15 cellular contexts compared by ENCODE assay signal in the genomic region with DNA sequence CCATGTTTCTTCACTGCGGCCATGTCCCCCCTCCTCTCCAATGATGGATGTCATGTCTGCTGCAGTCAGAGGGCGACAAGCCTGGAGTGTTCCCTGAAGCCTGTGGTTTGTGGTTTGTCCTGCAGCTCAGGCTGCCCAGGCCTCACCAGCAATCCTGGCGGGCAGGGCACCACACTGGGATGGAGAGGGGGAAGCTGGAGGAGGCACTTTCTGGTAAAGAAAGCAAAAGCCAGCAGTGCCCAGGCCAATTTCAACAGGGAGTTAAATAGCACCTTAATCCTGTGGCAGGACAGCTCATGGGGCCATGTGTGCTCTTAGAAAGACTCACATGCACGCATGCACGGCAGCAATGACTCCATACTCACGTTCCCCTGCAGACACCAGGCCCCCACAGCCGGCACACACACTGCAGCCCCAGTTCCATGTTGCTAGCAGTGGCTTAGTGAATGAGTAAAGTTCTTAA.
A peak's percentile ranks its signal among the peaks of the same experiment; 100 is the strongest.
DNase-seq lines count a peak whose midpoint lies in the region; ATAC-seq and TF ChIP-seq lines count a peak whose summit lies in the region.
"Had no signal": no experiment of that assay in that cellular context is flagged by ENCODE, and none has a peak within 500 bp of the region (broad histone marks: within the 10 kb centered on the region; RNA-seq: fewer than 3 reads in every experiment).

No MANE protein-coding gene starts in this region.

- no peak overlapping the region for H3K9ac ChIP-seq in adipocyte (ENCODE audit: low read length)

- no peak for TF ChIP-seq EP300 in stomach (IDR thresholded peaks at IDR 0.05)

- H3K4me3 ChIP-seq in adipocyte (ENCODE audit: low read length) (no peak overlapping the region), stomach (no peak overlapping the region)

- peaks cover 33% of the 10 kb centered on the region for H3K4me1 ChIP-seq in adipocyte (ENCODE audit: control insufficient read depth, insufficient read depth, low read length)
- H3K4me1 ChIP-seq in stomach, result peaks cover 41 to 53% (median 47%) of the 10 kb centered on the region in 4 donors

- peak overlapping the region; percentile 54 to 79 (median 73) for H3K27ac ChIP-seq in stomach

- H3K27me3 ChIP-seq in adipocyte (replicated peaks; ENCODE audit: control insufficient read depth, insufficient read depth, low read length) (no peaks in the 10 kb centered on the region), stomach (no peaks in the 10 kb centered on the region)

- intact Hi-C loops in stomach (cut with DNase I; ENCODE audit: low total_unique reads), result no loop called here

- WGBS in stomach, 5 donors, result 76 to 87% (median 78%) methylated on average over 7 of the region's 7 CpGs

- H3K36me3 ChIP-seq in adipocyte (ENCODE audit: control insufficient read depth, insufficient read depth, low read length, severe bottlenecking) (peaks cover 78% of the 10 kb centered on the region), stomach (peaks cover 32 to 77% (median 59%) of the 10 kb centered on the region in 4 donors)

- peak; percentile 96 for DNase-seq in H4 (ENCODE audit: low spot score)
- peak; percentile 59 for DNase-seq in adipocyte (ENCODE audit: low read depth)
- peak; percentile 6 for DNase-seq in kidney tubule cell (ENCODE audit: low spot score)
- no peak for DNase-seq in stomach
- DNase-seq in hepatic stellate cell (ENCODE audit: low spot score), result no peak
- no peak for DNase-seq in SHP77 (lab: John Stamatoyannopoulos, UW)
- no peak for DNase-seq in NAMALWA (ENCODE audit: low spot score)
- DNase-seq: activated CD4-positive, CD25-positive, alpha-beta regulatory T cell treated with anti-CD3 and anti-CD28 coated beads, Interleukin-2, amount 50 U/mL, for 72 hours; DMS53; H9; NCI-H524; OCI-M1; stimulated activated naive CD8-positive, alpha-beta T cell treated with anti-CD3 and anti-CD28 coated beads, Interleukin-15, Interleukin-2, amounts not matched to agents 100 U/mL and 50 U/mL, for 24 hours; T-helper 1 cell had no signal

- ATAC-seq in HG02970 (IDR thresholded peaks at IDR 0.05; ENCODE audit: low FRiP score, unreplicated experiment), result no peak
- ATAC-seq: stimulated activated naive CD8-positive, alpha-beta T cell treated with anti-CD3 and anti-CD28 coated beads, Interleukin-15, Interleukin-2, amounts not matched to agents 100 U/mL and 50 U/mL, for 24 hours had no signal

- no peak for TF ChIP-seq CTCF in stomach (IDR thresholded peaks at IDR 0.05)

- TF ChIP-seq POLR2A in stomach (IDR thresholded peaks at IDR 0.05), result no peak

- no peaks in the 10 kb centered on the region for H3K9me3 ChIP-seq in adipocyte (ENCODE audit: control insufficient read depth, low read length)
- no peaks in the 10 kb centered on the region for H3K9me3 ChIP-seq in stomach

Comparison
In these comparisons a context has a peak if more than half of its experiments do, and no peak if none do; other contexts are left out.
1. DNase-seq: peak in H4 (single experiment), adipocyte (single experiment) and kidney tubule cell (single experiment); none in stomach (single experiment), hepatic stellate cell (single experiment), SHP77 (0 of 2) and NAMALWA (single experiment).